ENCODE assay signal across 8 cellular contexts in the genomic region with DNA sequence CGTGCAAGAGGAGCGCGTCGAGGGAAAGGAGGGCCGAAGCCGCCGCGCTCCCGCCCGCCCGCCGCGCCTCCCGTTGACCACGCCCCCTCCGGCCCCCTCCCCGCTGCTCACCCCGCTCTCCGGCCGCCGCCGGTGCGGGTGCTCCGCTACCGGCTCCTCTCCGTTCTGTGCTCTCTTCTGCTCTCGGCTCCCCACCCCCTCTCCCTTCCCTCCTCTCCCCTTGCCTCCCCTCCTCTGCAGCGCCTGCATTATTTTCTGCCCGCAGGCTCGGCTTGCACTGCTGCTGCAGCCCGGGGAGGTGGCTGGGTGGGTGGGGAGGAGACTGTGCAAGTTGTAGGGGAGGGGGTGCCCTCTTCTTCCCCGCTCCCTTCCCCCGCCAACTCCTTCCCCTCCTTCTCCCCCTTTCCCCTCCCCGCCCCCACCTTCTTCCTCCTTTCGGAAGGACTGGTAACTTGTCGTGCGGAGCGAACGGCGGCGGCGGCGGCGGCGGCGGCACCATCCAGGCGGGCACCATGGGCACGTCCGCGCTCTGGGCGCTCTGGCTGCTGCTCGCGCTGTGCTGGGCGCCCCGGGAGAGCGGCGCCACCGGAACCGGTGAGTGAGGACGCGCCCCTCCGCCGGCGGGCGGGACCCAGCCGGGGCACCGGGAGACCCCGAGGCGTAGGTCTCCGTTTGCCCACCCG. TPM values are rescaled to one million over a fixed set of nuclear protein-coding genes. Genes with fewer than 3 reads are reported as not detected.
DNase-seq lines count a peak whose midpoint lies in the region; ATAC-seq and TF ChIP-seq lines count a peak whose summit lies in the region.

A gene (plus strand): TSS at position 110 of the 683 bp plus-strand sequence. CDS start 403 bp downstream, at position 513.

- DNase-seq in EL (peak; percentile 51), lower lobe of right lung (peak; percentile 57), cortex of kidney (lab: John Stamatoyannopoulos, UW) (no peak)
- peak; percentile 54 for DNase-seq in stimulated activated CD8-positive, alpha-beta memory T cell treated with anti-CD3 and anti-CD28 coated beads, Interleukin-4, amount 100 ng/mL, for 48 hours

- H3K4me1 ChIP-seq in KMS-11 (ENCODE audit: low read depth, poor library complexity, severe bottlenecking) (no peaks in the 10 kb centered on the region), ectodermal cell (ENCODE audit: control insufficient read depth, insufficient read depth, low read length) (no peaks in the 10 kb centered on the region), lower lobe of right lung (peaks cover 25% of the 10 kb centered on the region)

- H3K27ac ChIP-seq in KMS-11 (no peak within 1 kb of the TSS), VCaP (peak within 1 kb of the TSS; percentile 84), ectodermal cell (ENCODE audit: insufficient read depth, low read depth, low read length, poor library complexity, severe bottlenecking) (no peak within 1 kb of the TSS), lower lobe of right lung (peak within 1 kb of the TSS; percentile 83)

- TF ChIP-seq CTCF in KMS-11 (conservative IDR thresholded peaks at IDR 0.05; ENCODE audit: low read depth, low read length) = no peak
- TF ChIP-seq CTCF in VCaP (conservative IDR thresholded peaks at IDR 0.05) = no peak
- no peak for TF ChIP-seq CTCF in lower lobe of right lung (IDR thresholded peaks at IDR 0.05)

- peak; percentile 36 for ATAC-seq in GM21576 (IDR thresholded peaks at IDR 0.05; ENCODE audit: unreplicated experiment)
- ATAC-seq in lower lobe of right lung = peak; percentile 54 to 64

- 0% methylated on average over 64 to 66 of the region's 71 CpGs for WGBS in ectodermal cell, 2 experiments

- H3K36me3 ChIP-seq in KMS-11 (ENCODE audit: insufficient read depth) = no peaks in the 10 kb centered on the region
- H3K36me3 ChIP-seq in ectodermal cell (ENCODE audit: control insufficient read depth, insufficient read depth, low read length) = no peaks in the 10 kb centered on the region
- no peaks in the 10 kb centered on the region for H3K36me3 ChIP-seq in lower lobe of right lung

- no peaks in the 10 kb centered on the region for H3K79me2 ChIP-seq in KMS-11 (ENCODE audit: insufficient read depth, low read depth)

- H3K9ac ChIP-seq in KMS-11 = peak within 1 kb of the TSS; percentile 35; the same call in 1 of the 2 replicates

- H3K9me3 ChIP-seq in ectodermal cell (ENCODE audit: control insufficient read depth, low read length) = no peaks in the 10 kb centered on the region
- H3K9me3 ChIP-seq in lower lobe of right lung = no peaks in the 10 kb centered on the region

- intact Hi-C loops in lower lobe of right lung (cut with DNase I) = no loop called here

- H2AFZ ChIP-seq in KMS-11 (ENCODE audit: low read depth) = peak within 1 kb of the TSS; percentile 71

- no peaks in the 10 kb centered on the region for H4K20me1 ChIP-seq in KMS-11 (ENCODE audit: insufficient read depth)

- H3K27me3 ChIP-seq in KMS-11 (ENCODE audit: insufficient read depth, low read depth) = no peaks in the 10 kb centered on the region
- H3K27me3 ChIP-seq in ectodermal cell (ENCODE audit: control insufficient read depth, insufficient read depth, low read length, poor library complexity, severe bottlenecking) = peaks cover 56% of the 10 kb centered on the region
- H3K27me3 ChIP-seq in lower lobe of right lung (ENCODE audit: low read depth) = peaks cover 18% of the 10 kb centered on the region

- H3K4me3 ChIP-seq in KMS-11 (IDR thresholded peaks at IDR 0.05; ENCODE audit: insufficient read depth, low read depth, low read length) (no peak within 1 kb of the TSS), ectodermal cell (ENCODE audit: insufficient read depth, low read depth, low read length) (peak within 1 kb of the TSS; percentile 70), lower lobe of right lung (peak within 1 kb of the TSS; percentile 72)

- peak within 1 kb of the TSS; percentile 48 for H3K4me2 ChIP-seq in KMS-11

RNA-seq across cellular contexts. Expression of the gene that starts here (rescaled TPM):
- polyA plus RNA-seq in ectodermal cell (2013, experiment 1 of 4) = 11.6 TPM
- 9.3 TPM for polyA plus RNA-seq in ectodermal cell (2013, experiment 2 of 4)
- polyA plus RNA-seq in ectodermal cell (2013, experiment 3 of 4) = 13.9 TPM
- 15.4 TPM for polyA plus RNA-seq in ectodermal cell (2013, experiment 4 of 4)
- 16.3 TPM for total RNA-seq in lower lobe of right lung

Comparison
In these comparisons a context has a peak if more than half of its experiments do, and no peak if none do; other contexts are left out.
1. H3K27ac ChIP-seq: peak in VCaP (single experiment) and lower lobe of right lung (single experiment); none in KMS-11 (single experiment) and ectodermal cell (single experiment).